16 cellular contexts compared by ENCODE assay signal in genomic region chr9:86321373-86321772, GRCh38. TPM values are rescaled to one million over a fixed set of nuclear protein-coding genes. Genes with fewer than 3 reads are reported as not detected.
DNase-seq lines count a peak whose midpoint lies in the region; ATAC-seq and TF ChIP-seq lines count a peak whose summit lies in the region.
"Had no signal": no experiment of that assay in that cellular context is flagged by ENCODE, and none has a peak within 500 bp of the region (broad histone marks: within the 10 kb centered on the region; RNA-seq: fewer than 3 reads in every experiment).

No MANE protein-coding gene starts in this region.

- intact Hi-C loops in MCF 10A (cut with micrococcal nuclease) (no loop called here), breast epithelium (cut with DNase I; ENCODE audit: low total_unique reads) (no loop called here)

- no peak overlapping the region for H3K4me3 Mint-ChIP-seq in MCF 10A (ENCODE audit: unreplicated experiment)
- H3K4me3 Mint-ChIP-seq: activated CD8-positive, alpha-beta T cell treated with anti-CD3 and anti-CD28 coated beads, Interleukin-2, amount 10 ng/mL, durations not matched to agents 7 days and 5 days had no signal

- H3K36me3 ChIP-seq in breast epithelium: peaks cover 14% of the 10 kb centered on the region
- H3K36me3 ChIP-seq in adipocyte (ENCODE audit: control insufficient read depth, insufficient read depth, low read length, severe bottlenecking): peaks cover 92% of the 10 kb centered on the region

- DNase-seq in MCF 10A (ENCODE audit: unreplicated experiment) (peak; percentile 65), breast epithelium (ENCODE audit: low spot score in 2 of 2) (no peak), adipocyte (ENCODE audit: low read depth) (peak; percentile 97), fibroblast of villous mesenchyme (ENCODE audit: low read depth) (peak; percentile 81), T-helper 2 cell (no peak)
- DNase-seq: 8988T; activated CD8-positive, alpha-beta T cell treated with anti-CD3 and anti-CD28 coated beads, Interleukin-2, amount 10 ng/mL, durations not matched to agents 7 days and 5 days; heart right ventricle; NCI-H1417; testis had no signal

- peak overlapping the region; percentile 36 for H3K9ac ChIP-seq in adipocyte (ENCODE audit: low read length)

- H3K9me3 ChIP-seq in breast epithelium (no peaks in the 10 kb centered on the region), adipocyte (ENCODE audit: control insufficient read depth, low read length) (no peaks in the 10 kb centered on the region)
- H3K9me3 ChIP-seq: HAP-1, heart right ventricle, testis had no signal

- ATAC-seq in GM18858 (IDR thresholded peaks at IDR 0.05; ENCODE audit: unreplicated experiment) (no peak), HG03039 (IDR thresholded peaks at IDR 0.05; ENCODE audit: unreplicated experiment) (no peak), HG03135 (IDR thresholded peaks at IDR 0.05; ENCODE audit: unreplicated experiment) (no peak)
- ATAC-seq: activated CD8-positive, alpha-beta T cell treated with anti-CD3 and anti-CD28 coated beads, Interleukin-2, amount 10 ng/mL, durations not matched to agents 7 days and 5 days; activated naive CD4-positive, alpha-beta T cell treated with anti-CD3 and anti-CD28 coated beads, Interleukin-2, amount 50 U/mL, for 72 hours; heart right ventricle had no signal

- no peaks in the 10 kb centered on the region for H3K9me3 Mint-ChIP-seq in MCF 10A (ENCODE audit: unreplicated experiment)
- H3K9me3 Mint-ChIP-seq: activated naive CD4-positive, alpha-beta T cell treated with anti-CD3 and anti-CD28 coated beads, Interleukin-2, amount 50 U/mL, for 72 hours had no signal

- H3K36me3 Mint-ChIP-seq in MCF 10A (ENCODE audit: insufficient read depth, unreplicated experiment): peaks cover 100% of the 10 kb centered on the region

- H3K4me1 ChIP-seq in breast epithelium (no peaks in the 10 kb centered on the region), adipocyte (ENCODE audit: control insufficient read depth, insufficient read depth, low read length) (peaks cover 47% of the 10 kb centered on the region)
- H3K4me1 ChIP-seq: heart right ventricle, testis had no signal

- POLR2A ChIA-PET in MCF 10A (lab: Yijun Ruan, JAX): interaction anchor here (0.5 to 1.9 kb wide), 6 partner anchors 9 to 85 kb away, joined by 3 to 8 read pairs (median 4); no protein-coding TSS in a partner anchor

- peak overlapping the region; percentile 51 for H3K27ac Mint-ChIP-seq in MCF 10A (ENCODE audit: low read depth, unreplicated experiment)
- H3K27ac Mint-ChIP-seq: activated CD8-positive, alpha-beta T cell treated with anti-CD3 and anti-CD28 coated beads, Interleukin-2, amount 10 ng/mL, durations not matched to agents 7 days and 5 days; activated naive CD4-positive, alpha-beta T cell treated with anti-CD3 and anti-CD28 coated beads, Interleukin-2, amount 50 U/mL, for 72 hours had no signal

- H3K4me1 Mint-ChIP-seq in MCF 10A (ENCODE audit: insufficient read depth, unreplicated experiment): peaks cover 11% of the 10 kb centered on the region

- TF ChIP-seq POLR2A in breast epithelium (IDR thresholded peaks at IDR 0.05): no peak

- no peaks in the 10 kb centered on the region for H3K27me3 ChIP-seq in breast epithelium
- no peaks in the 10 kb centered on the region for H3K27me3 ChIP-seq in adipocyte (replicated peaks; ENCODE audit: control insufficient read depth, insufficient read depth, low read length)
- H3K27me3 ChIP-seq: heart right ventricle, testis had no signal

- H3K4me3 ChIP-seq in breast epithelium (no peak overlapping the region), adipocyte (ENCODE audit: low read length) (no peak overlapping the region), fibroblast of villous mesenchyme (ENCODE audit: low read depth, low read length) (no peak overlapping the region)
- H3K4me3 ChIP-seq: HAP-1, heart right ventricle, skin epidermis, testis had no signal

- H3K27me3 Mint-ChIP-seq in MCF 10A (ENCODE audit: insufficient read depth, unreplicated experiment): no peaks in the 10 kb centered on the region

- TF ChIP-seq CTCF in MCF 10A (IDR thresholded peaks at IDR 0.05; ENCODE audit: unreplicated experiment): no peak
- TF ChIP-seq CTCF in breast epithelium (IDR thresholded peaks at IDR 0.05): no peak
- no peak for TF ChIP-seq CTCF in fibroblast of villous mesenchyme (IDR thresholded peaks at IDR 0.05; ENCODE audit: insufficient read depth, low read depth, low read length)

- no TSS peak for BruUV-seq in MCF 10A (replicated peaks; lab: Mats Ljungman, UMichigan)

- H3K27ac ChIP-seq in breast epithelium: no peak overlapping the region
- H3K27ac ChIP-seq: heart right ventricle, skin epidermis, testis had no signal

- CTCF ChIA-PET in MCF 10A (lab: Yijun Ruan, JAX): interaction anchor here (0.6 to 1.3 kb wide), 3 partner anchors 32 to 378 kb away, joined by 3 to 5 read pairs (median 3); no protein-coding TSS in a partner anchor

RNA-seq across cellular contexts. Expression of gene TUT7, which starts 32.8 kb away (rescaled TPM):
- total RNA-seq in MCF 10A (2022): 35.9 and 37.4 TPM in 2 replicates
- total RNA-seq in breast epithelium: 10 to 100 TPM; 59.5 to 95.4 (median 65.2) TPM
- 39.6 and 63.0 TPM in 2 replicates for total RNA-seq in fibroblast of villous mesenchyme

RNA-seq across cellular contexts. Expression of gene ISCA1, which starts 39.0 kb away (rescaled TPM):
- total RNA-seq in MCF 10A (2022) (24.7 and 31.1 TPM in 2 replicates), breast epithelium (10 to 100 TPM; 35.7 to 53.1 (median 38.3) TPM), fibroblast of villous mesenchyme (21.6 and 45.3 TPM in 2 replicates)

Comparison
In these comparisons a context has a peak if more than half of its experiments do, and no peak if none do; other contexts are left out.
1. DNase-seq: peak in MCF 10A (single experiment), adipocyte (single experiment) and fibroblast of villous mesenchyme (single experiment); none in breast epithelium (0 of 2) and T-helper 2 cell (0 of 5).